Comparison of ENCODE assay signal across 17 cellular contexts in the genomic region with DNA sequence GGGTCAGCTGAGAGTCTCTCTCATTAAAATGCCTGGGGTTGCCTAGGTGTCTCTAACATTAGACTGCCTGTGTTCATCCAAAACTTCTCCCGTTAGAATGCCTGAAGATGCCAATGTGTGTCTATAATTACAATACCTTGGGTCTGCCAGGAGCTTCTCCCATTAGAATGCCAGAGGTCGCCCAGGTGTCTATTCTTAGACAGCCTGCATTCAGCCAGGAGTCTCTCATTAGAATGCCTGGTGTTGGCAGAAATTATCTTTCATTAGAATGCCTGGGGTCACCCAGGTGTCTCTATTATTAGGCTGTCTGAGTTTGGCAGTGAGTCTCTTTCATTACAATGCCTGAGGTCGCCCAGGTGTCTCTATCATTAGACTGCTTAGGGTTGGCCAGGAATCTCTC.
DNase-seq lines count a peak whose midpoint lies in the region; ATAC-seq and TF ChIP-seq lines count a peak whose summit lies in the region.
"Had no signal": no experiment of that assay in that cellular context is flagged by ENCODE, and none has a peak within 500 bp of the region (broad histone marks: within the 10 kb centered on the region; RNA-seq: fewer than 3 reads in every experiment).

No MANE protein-coding gene starts in this region.

- no peak overlapping the region for H3K27ac ChIP-seq in coronary artery
- H3K27ac ChIP-seq: 22Rv1; A549; BLaER1 treated with 17β-estradiol and CSF1 and Interleukin-3, amounts not matched to agents 10 nM and 100 nM; C4-2B had no signal

- peak; percentile 43 for ATAC-seq in Right ventricle myocardium superior (ENCODE audit: poor library complexity)
- ATAC-seq in Right ventricle myocardium inferior, result no peak
- ATAC-seq: A549; CD8-positive, alpha-beta T cell had no signal

- intact Hi-C loops in Right ventricle myocardium superior (cut with DNase I), result no loop called here
- intact Hi-C loops in Right ventricle myocardium inferior (cut with DNase I), result no loop called here

- H3K4me3 ChIP-seq in coronary artery, result no peak overlapping the region
- H3K4me3 ChIP-seq: A549; BLaER1 treated with 17β-estradiol and CSF1 and Interleukin-3, amounts not matched to agents 10 nM and 100 nM had no signal

- no peak for TF ChIP-seq CTCF in coronary artery (IDR thresholded peaks at IDR 0.05)

- no peak for DNase-seq in Right ventricle myocardium superior
- no peak for DNase-seq in Right ventricle myocardium inferior (ENCODE audit: missing footprints)
- DNase-seq in coronary artery (ENCODE audit: low spot score), result peak; percentile 26
- DNase-seq in mesenteric fat pad (ENCODE audit: low spot score), result peak; percentile 9
- no peak for DNase-seq in T-helper 9 cell
- DNase-seq in SKM-1 (lab: John Stamatoyannopoulos, UW; ENCODE audit: unreplicated experiment), result no peak
- DNase-seq: AML-193; Caco-2; Calu3; CD4-positive, alpha-beta T cell; DMS79 treated with DMSO at 0.1 percent for 48 hours; GF-D8 had no signal

Comparison
In these comparisons a context has a peak if more than half of its experiments do, and no peak if none do; other contexts are left out.
1. DNase-seq: peak in coronary artery (single experiment) and mesenteric fat pad (single experiment); none in Right ventricle myocardium superior (single experiment), Right ventricle myocardium inferior (single experiment), T-helper 9 cell (single experiment) and SKM-1 (single experiment).